Comparison of ENCODE assay signal across 8 cellular contexts in genomic region chr1:151165281-151165737, GRCh38. TPM values are rescaled to one million over a fixed set of nuclear protein-coding genes. Genes with fewer than 3 reads are reported as not detected.
DNase-seq lines count a peak whose midpoint lies in the region; ATAC-seq and TF ChIP-seq lines count a peak whose summit lies in the region.

No MANE protein-coding gene starts in this region.

- no peaks in the 10 kb centered on the region for H3K9me3 Mint-ChIP-seq in Calu3 (ENCODE audit: low read depth, unreplicated experiment)

- H3K4me1 ChIP-seq in SJCRH30 (no peaks in the 10 kb centered on the region), mucosa of rectum (ENCODE audit: control insufficient read depth in 2 of 2, insufficient read depth in 2 of 2, low read length in 2 of 2) (peaks cover 13 to 18% of the 10 kb centered on the region in 2 donors), urinary bladder (ENCODE audit: insufficient read depth) (peaks cover 3% of the 10 kb centered on the region)

- no TSS peak for BruUV-seq in Calu3 (replicated peaks; lab: Mats Ljungman, UMichigan)

- peaks cover 16% of the 10 kb centered on the region; the same call in 1 of the 2 replicates for H3K36me3 ChIP-seq in SJCRH30
- peaks cover 24 to 27% of the 10 kb centered on the region in 2 donors for H3K36me3 ChIP-seq in mucosa of rectum (ENCODE audit: control insufficient read depth in 2 of 2, insufficient read depth in 2 of 2, low read length in 2 of 2)
- no peaks in the 10 kb centered on the region for H3K36me3 ChIP-seq in urinary bladder (ENCODE audit: insufficient read depth)

- no peaks in the 10 kb centered on the region for H3K9me3 ChIP-seq in SJCRH30 (replicated peaks)
- no peaks in the 10 kb centered on the region for H3K9me3 ChIP-seq in mucosa of rectum (ENCODE audit: control insufficient read depth in 2 of 2, low read length in 2 of 2)

- H3K36me3 Mint-ChIP-seq in Calu3 (ENCODE audit: insufficient read depth, unreplicated experiment) = peaks cover 37% of the 10 kb centered on the region

- TF ChIP-seq CTCF in Calu3 (IDR thresholded peaks at IDR 0.05; ENCODE audit: unreplicated experiment) (no peak), epithelial cell of esophagus (IDR thresholded peaks at IDR 0.05; ENCODE audit: insufficient read depth, low read depth, low read length, missing control alignments) (no peak)

- DNase-seq in Calu3 = peak; percentile 12
- DNase-seq in SJCRH30 = peak; percentile 48 to 61
- DNase-seq in epithelial cell of esophagus (ENCODE audit: low read depth) = peak; percentile 30
- no peak for DNase-seq in stimulated activated naive CD4-positive, alpha-beta T cell treated with Interleukin-2 at 50 U/mL for 16 hours (lab: John Stamatoyannopoulos, UW)

- no peaks in the 10 kb centered on the region for H3K27me3 Mint-ChIP-seq in Calu3 (ENCODE audit: unreplicated experiment)

- intact Hi-C loops in Calu3 (cut with micrococcal nuclease; ENCODE audit: unreplicated experiment) = no loop called here

- CTCF ChIA-PET in Calu3 (lab: Charles Lee) = no interaction called here

- H3K4me1 Mint-ChIP-seq in Calu3 (ENCODE audit: low read depth, unreplicated experiment) = peaks cover 16% of the 10 kb centered on the region

- peak overlapping the region; percentile 76 for H3K4me3 ChIP-seq in SJCRH30
- peak overlapping the region; percentile 100 for H3K4me3 ChIP-seq in epithelial cell of esophagus (ENCODE audit: low read length)
- peak overlapping the region; percentile 78 to 100 for H3K4me3 ChIP-seq in mucosa of rectum (ENCODE audit: low read length in 2 of 2)
- peak overlapping the region; percentile 50 for H3K4me3 ChIP-seq in urinary bladder (ENCODE audit: low read depth, low read length)

- WGBS in urinary bladder = 3% methylated on average over 15 of the region's 15 CpGs

- H3K27ac ChIP-seq in SJCRH30 (peak overlapping the region; percentile 42), mucosa of rectum (ENCODE audit: low read depth in 2 of 2, low read length in 2 of 2) (peak overlapping the region; percentile 85), urinary bladder (ENCODE audit: low read depth) (peak overlapping the region; percentile 72)

- H3K4me3 Mint-ChIP-seq in Calu3 (ENCODE audit: low read depth, unreplicated experiment) = peak overlapping the region; percentile 95

- ATAC-seq in HG02759 (IDR thresholded peaks at IDR 0.05; ENCODE audit: unreplicated experiment) (peak; percentile 3), esophagus mucosa (no peak)

- H3K9ac ChIP-seq in mucosa of rectum (ENCODE audit: low read depth in 1 of 2, low read length in 2 of 2) = peak overlapping the region; percentile 83 to 96

- peak overlapping the region; percentile 96 for H3K27ac Mint-ChIP-seq in Calu3 (ENCODE audit: unreplicated experiment)

- H3K27me3 ChIP-seq in SJCRH30 = no peaks in the 10 kb centered on the region
- H3K27me3 ChIP-seq in mucosa of rectum (ENCODE audit: control insufficient read depth in 2 of 2, insufficient read depth in 2 of 2, low read length in 2 of 2) = no peaks in the 10 kb centered on the region

RNA-seq across cellular contexts. Expression of gene LYSMD1, which starts 0.4 kb away (rescaled TPM):
- total RNA-seq in Calu3 (2022) = 7.6 and 9.7 TPM in 2 replicates
- 13.4 and 15.8 TPM in 2 replicates for total RNA-seq in SJCRH30 (2014; rRNA removed; shearing (Covaris generic))
- total RNA-seq in urinary bladder = 6.8 TPM
- polyA plus RNA-seq in urinary bladder = 14.0 TPM
- total RNA-seq in esophagus mucosa = 5.0 TPM

RNA-seq across cellular contexts. Expression of gene SCNM1, which starts 0.6 kb away (rescaled TPM):
- total RNA-seq in Calu3 (2022) = 47.3 and 49.8 TPM in 2 replicates
- total RNA-seq in SJCRH30 (2014; rRNA removed; shearing (Covaris generic)) = 48.9 and 57.8 TPM in 2 replicates
- total RNA-seq in urinary bladder = 22.4 TPM
- polyA plus RNA-seq in urinary bladder = 49.5 TPM
- total RNA-seq in esophagus mucosa = 30.6 TPM

RNA-seq across cellular contexts. Expression of gene TNFAIP8L2, which starts 8.9 kb away (rescaled TPM):
- total RNA-seq in Calu3 (2022) (not detected in 2 replicates), urinary bladder (4.0 TPM), esophagus mucosa (not detected)
- not detected in 2 replicates for total RNA-seq in SJCRH30 (2014; rRNA removed; shearing (Covaris generic))
- 5.4 TPM for polyA plus RNA-seq in urinary bladder

RNA-seq across cellular contexts. Expression of gene TMOD4, which starts 10.5 kb away (rescaled TPM):
- total RNA-seq in Calu3 (2022) = 1.6 and 2.1 TPM in 2 replicates
- not detected in 2 replicates for total RNA-seq in SJCRH30 (2014; rRNA removed; shearing (Covaris generic))
- total RNA-seq in urinary bladder = 2.3 TPM
- 0.76 TPM for polyA plus RNA-seq in urinary bladder
- not detected for total RNA-seq in esophagus mucosa

RNA-seq across cellular contexts. Expression of gene SEMA6C, which starts 18.9 kb away (rescaled TPM):
- 2.2 and 2.5 TPM in 2 replicates for total RNA-seq in Calu3 (2022)
- total RNA-seq in SJCRH30 (2014; rRNA removed; shearing (Covaris generic)) = 11.2 and 12.5 TPM in 2 replicates
- total RNA-seq in urinary bladder = 10.4 TPM
- polyA plus RNA-seq in urinary bladder = 13.7 TPM
- total RNA-seq in esophagus mucosa = 0.88 TPM

Comparison
In these comparisons a context has a peak if more than half of its experiments do, and no peak if none do; other contexts are left out.
1. H3K4me3 ChIP-seq: peak in every context shown above with its lines; median percentile 100 in epithelial cell of esophagus; 89 in mucosa of rectum; 76 in SJCRH30; 50 in urinary bladder.